ENCODE assay signal across 16 cellular contexts in the genomic region with DNA sequence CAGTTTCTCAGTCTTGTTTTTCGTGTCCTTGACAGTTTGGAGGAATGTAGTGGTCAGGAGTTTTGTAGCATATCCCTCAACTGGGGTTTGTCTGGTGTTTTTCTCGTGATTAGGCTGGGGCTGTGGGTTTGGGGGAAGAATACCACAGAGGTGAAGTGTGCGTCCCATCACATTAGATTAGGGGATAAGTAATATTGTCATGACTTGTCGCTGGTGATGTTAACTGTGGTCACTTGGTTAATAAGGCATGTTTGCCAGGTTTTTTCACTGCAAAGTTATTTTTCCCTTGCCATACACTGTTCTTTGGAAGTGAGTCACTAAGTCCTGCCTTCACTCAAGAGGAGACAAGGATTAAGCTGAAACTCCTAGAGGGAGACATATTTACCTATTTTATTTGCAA. TPM values are rescaled to one million over a fixed set of nuclear protein-coding genes. Genes with fewer than 3 reads are reported as not detected.
DNase-seq lines count a peak whose midpoint lies in the region; ATAC-seq and TF ChIP-seq lines count a peak whose summit lies in the region.
"Had no signal": no experiment of that assay in that cellular context is flagged by ENCODE, and none has a peak within 500 bp of the region (broad histone marks: within the 10 kb centered on the region; RNA-seq: fewer than 3 reads in every experiment).

No MANE protein-coding gene starts in this region.

- DNase-seq in activated CD8-positive, alpha-beta T cell treated with anti-CD3 and anti-CD28 coated beads for 36 hours, result no peak
- no peak for DNase-seq in activated CD8-positive, alpha-beta T cell treated with anti-CD3 and anti-CD28 coated beads, Interleukin-2, amount 10 ng/mL, durations not matched to agents 7 days and 5 days
- DNase-seq in astrocyte of the cerebellum (ENCODE audit: low read depth) (peak; percentile 60), hepatocyte (ENCODE audit: low spot score) (no peak), smooth muscle cell (lab: John Stamatoyannopoulos, UW; ENCODE audit: unreplicated experiment) (no peak), ascending aorta (ENCODE audit: low spot score in 2 of 2) (no peak), NCI-H748 treated with DMSO at 0.1 percent for 48 hours (lab: John Stamatoyannopoulos, UW) (no peak)
- DNase-seq: 8988T; activated B cell treated with CpG ODN at 0.5 μM for 24 hours; effector CD4-positive, alpha-beta T cell; left colon; NCI-H2171; RPMI8226 had no signal

- no peaks in the 10 kb centered on the region for H3K27me3 ChIP-seq in hepatocyte
- no peaks in the 10 kb centered on the region for H3K27me3 ChIP-seq in smooth muscle cell (ENCODE audit: low read depth)
- no peaks in the 10 kb centered on the region for H3K27me3 ChIP-seq in ascending aorta

- H3K9ac ChIP-seq in smooth muscle cell (ENCODE audit: low read depth), result peak overlapping the region; percentile 70

- H3K79me2 ChIP-seq in hepatocyte (peaks cover 95% of the 10 kb centered on the region), smooth muscle cell (ENCODE audit: low read depth) (peaks cover 80% of the 10 kb centered on the region)

- H3K9me3 ChIP-seq in hepatocyte (ENCODE audit: low read depth), result no peaks in the 10 kb centered on the region
- no peaks in the 10 kb centered on the region for H3K9me3 ChIP-seq in smooth muscle cell (replicated peaks; ENCODE audit: low read depth)
- no peaks in the 10 kb centered on the region for H3K9me3 ChIP-seq in ascending aorta

- peaks cover 9% of the 10 kb centered on the region for H3K9me3 Mint-ChIP-seq in activated CD8-positive, alpha-beta T cell treated with anti-CD3 and anti-CD28 coated beads for 36 hours
- H3K9me3 Mint-ChIP-seq in activated CD8-positive, alpha-beta T cell treated with anti-CD3 and anti-CD28 coated beads, Interleukin-2, amount 10 ng/mL, durations not matched to agents 7 days and 5 days (ENCODE audit: insufficient read depth), result no peaks in the 10 kb centered on the region

- POLR2A ChIA-PET in activated CD8-positive, alpha-beta T cell treated with anti-CD3 and anti-CD28 coated beads for 36 hours (lab: Charles Lee), result no interaction called here
- POLR2A ChIA-PET in activated CD8-positive, alpha-beta T cell treated with anti-CD3 and anti-CD28 coated beads, Interleukin-2, amount 10 ng/mL, durations not matched to agents 7 days and 5 days (lab: Charles Lee), result no interaction called here

- CTCF ChIA-PET in activated CD8-positive, alpha-beta T cell treated with anti-CD3 and anti-CD28 coated beads for 36 hours (lab: Charles Lee), result interaction anchor here (1.4 kb wide), 1 partner anchor 169 kb away, joined by 3 read pairs; no protein-coding TSS in a partner anchor
- CTCF ChIA-PET in activated CD8-positive, alpha-beta T cell treated with anti-CD3 and anti-CD28 coated beads, Interleukin-2, amount 10 ng/mL, durations not matched to agents 7 days and 5 days (lab: Charles Lee), result no interaction called here

- intact Hi-C loops in activated CD8-positive, alpha-beta T cell treated with anti-CD3 and anti-CD28 coated beads for 36 hours (cut with micrococcal nuclease), result no loop called here
- intact Hi-C loops in ascending aorta (cut with DNase I), result no loop called here

- H3K36me3 Mint-ChIP-seq in activated CD8-positive, alpha-beta T cell treated with anti-CD3 and anti-CD28 coated beads for 36 hours (ENCODE audit: low read depth), result peaks cover 52% of the 10 kb centered on the region
- peaks cover 70% of the 10 kb centered on the region for H3K36me3 Mint-ChIP-seq in activated CD8-positive, alpha-beta T cell treated with anti-CD3 and anti-CD28 coated beads, Interleukin-2, amount 10 ng/mL, durations not matched to agents 7 days and 5 days (ENCODE audit: low read depth)

- H3K36me3 ChIP-seq in hepatocyte (replicated peaks; ENCODE audit: insufficient read depth, low read depth) (peaks cover 3% of the 10 kb centered on the region), smooth muscle cell (ENCODE audit: low read depth) (peaks cover 6% of the 10 kb centered on the region), ascending aorta (peaks cover 9 to 13% of the 10 kb centered on the region in 2 donors)

- no peaks in the 10 kb centered on the region for H3K9me2 ChIP-seq in hepatocyte (replicated peaks; ENCODE audit: insufficient read depth)

- no peak overlapping the region for H2AFZ ChIP-seq in hepatocyte
- H2AFZ ChIP-seq in smooth muscle cell (ENCODE audit: low read depth), result no peak overlapping the region

- TF ChIP-seq CTCF in activated CD8-positive, alpha-beta T cell treated with anti-CD3 and anti-CD28 coated beads for 36 hours (IDR thresholded peaks at IDR 0.05), result no peak
- TF ChIP-seq CTCF in astrocyte of the cerebellum (IDR thresholded peaks at IDR 0.05; ENCODE audit: low read depth, low read length, missing control alignments), result no peak
- TF ChIP-seq CTCF in hepatocyte (IDR thresholded peaks at IDR 0.05; ENCODE audit: poor library complexity), result no peak
- no peak for TF ChIP-seq CTCF in smooth muscle cell (IDR thresholded peaks at IDR 0.05; ENCODE audit: borderline replicate concordance, insufficient read depth, poor library complexity, severe bottlenecking)
- no peak for TF ChIP-seq CTCF in ascending aorta (IDR thresholded peaks at IDR 0.05)

- no peak for ATAC-seq in activated CD8-positive, alpha-beta T cell treated with anti-CD3 and anti-CD28 coated beads for 36 hours
- no peak for ATAC-seq in activated CD8-positive, alpha-beta T cell treated with anti-CD3 and anti-CD28 coated beads, Interleukin-2, amount 10 ng/mL, durations not matched to agents 7 days and 5 days
- ATAC-seq in HG02763 (IDR thresholded peaks at IDR 0.05; ENCODE audit: unreplicated experiment), result no peak
- ATAC-seq: left colon had no signal

- H3K27ac ChIP-seq in hepatocyte (peak overlapping the region; percentile 67), smooth muscle cell (ENCODE audit: low read depth) (peak overlapping the region; percentile 94), ascending aorta (no peak overlapping the region)
- H3K27ac ChIP-seq: skin epidermis had no signal

- H3K4me1 ChIP-seq in hepatocyte (ENCODE audit: insufficient read depth) (peaks cover 4% of the 10 kb centered on the region), smooth muscle cell (ENCODE audit: low read depth) (peaks cover 7% of the 10 kb centered on the region), ascending aorta (no peaks in the 10 kb centered on the region)

- peaks cover 23% of the 10 kb centered on the region for H3F3A ChIP-seq in smooth muscle cell (ENCODE audit: low read depth)

- H3K4me3 Mint-ChIP-seq in activated CD8-positive, alpha-beta T cell treated with anti-CD3 and anti-CD28 coated beads for 36 hours, result no peak overlapping the region
- no peak overlapping the region for H3K4me3 Mint-ChIP-seq in activated CD8-positive, alpha-beta T cell treated with anti-CD3 and anti-CD28 coated beads, Interleukin-2, amount 10 ng/mL, durations not matched to agents 7 days and 5 days
- H3K4me3 Mint-ChIP-seq: activated B cell treated with CpG ODN at 0.5 μM for 24 hours; activated T-helper 1 cell treated with anti-CD3 and anti-CD28 coated beads, Interleukin-12 subunit alpha, Interleukin-12 subunit beta, Interleukin-2, Interleukin-4 antibody, amounts not matched to agents 30 ng/mL and 10 ng/mL and 1 ng/mL, durations not matched to agents 14 hours and 24 hours and 36 hours had no signal

- in situ Hi-C loops in astrocyte of the cerebellum (cut with HindIII; ENCODE audit: low sequenced_read_pairs), result no loop called here

- peaks cover 6% of the 10 kb centered on the region for H4K20me1 ChIP-seq in hepatocyte (ENCODE audit: insufficient read depth, poor library complexity, severe bottlenecking)
- H4K20me1 ChIP-seq in smooth muscle cell (ENCODE audit: low read depth), result peaks cover 80% of the 10 kb centered on the region

- WGBS in hepatocyte (ENCODE audit: low lambda C conversion rate, missing lambda C conversion rate), result 71% methylated on average over 4 of the region's 4 CpGs
- WGBS in smooth muscle cell (ENCODE audit: low lambda C conversion rate), result 7% methylated on average over 4 of the region's 4 CpGs

- H3K4me3 ChIP-seq in astrocyte of the cerebellum (ENCODE audit: low read depth, low read length) (no peak overlapping the region), hepatocyte (no peak overlapping the region), smooth muscle cell (no peak overlapping the region), ascending aorta (no peak overlapping the region)
- H3K4me3 ChIP-seq: skin epidermis had no signal

- no peaks in the 10 kb centered on the region for H3K27me3 Mint-ChIP-seq in activated CD8-positive, alpha-beta T cell treated with anti-CD3 and anti-CD28 coated beads for 36 hours
- H3K27me3 Mint-ChIP-seq in activated CD8-positive, alpha-beta T cell treated with anti-CD3 and anti-CD28 coated beads, Interleukin-2, amount 10 ng/mL, durations not matched to agents 7 days and 5 days (ENCODE audit: low read depth), result no peaks in the 10 kb centered on the region
- H3K27me3 Mint-ChIP-seq: activated B cell treated with CpG ODN at 0.5 μM for 24 hours had no signal

- peaks cover 51% of the 10 kb centered on the region for H3K4me1 Mint-ChIP-seq in activated CD8-positive, alpha-beta T cell treated with anti-CD3 and anti-CD28 coated beads for 36 hours (ENCODE audit: low read depth)
- peaks cover 26% of the 10 kb centered on the region for H3K4me1 Mint-ChIP-seq in activated CD8-positive, alpha-beta T cell treated with anti-CD3 and anti-CD28 coated beads, Interleukin-2, amount 10 ng/mL, durations not matched to agents 7 days and 5 days (ENCODE audit: low read depth)

- peak overlapping the region; percentile 23 for H3K27ac Mint-ChIP-seq in activated CD8-positive, alpha-beta T cell treated with anti-CD3 and anti-CD28 coated beads for 36 hours
- no peak overlapping the region for H3K27ac Mint-ChIP-seq in activated CD8-positive, alpha-beta T cell treated with anti-CD3 and anti-CD28 coated beads, Interleukin-2, amount 10 ng/mL, durations not matched to agents 7 days and 5 days
- H3K27ac Mint-ChIP-seq: activated B cell treated with CpG ODN at 0.5 μM for 24 hours; activated T-helper 1 cell treated with anti-CD3 and anti-CD28 coated beads, Interleukin-12 subunit alpha, Interleukin-12 subunit beta, Interleukin-2, Interleukin-4 antibody, amounts not matched to agents 30 ng/mL and 10 ng/mL and 1 ng/mL, durations not matched to agents 14 hours and 24 hours and 36 hours had no signal

- H3K4me2 ChIP-seq in hepatocyte (peak overlapping the region; percentile 58), smooth muscle cell (peak overlapping the region; percentile 62)

RNA-seq across cellular contexts. Expression of a gene that starts 39.1 kb away (rescaled TPM):
- 10 to 100 TPM; 79.4 to 81.2 TPM for total RNA-seq in activated CD8-positive, alpha-beta T cell treated with anti-CD3 and anti-CD28 coated beads for 36 hours
- 100 to 1,000 TPM in 1 of 2 experiments, 10 to 100 TPM in 1; 84.7 to 104 TPM for total RNA-seq in activated CD8-positive, alpha-beta T cell treated with anti-CD3 and anti-CD28 coated beads, Interleukin-2, amount 10 ng/mL, durations not matched to agents 7 days and 5 days
- total RNA-seq in hepatocyte (50.9 and 51.5 TPM in 2 replicates), smooth muscle cell (48.4 and 98.4 TPM in 2 replicates), ascending aorta (24.4 TPM)
- polyA plus RNA-seq in hepatocyte (25.6 and 26.5 TPM in 2 replicates), smooth muscle cell (20.6 and 22.1 TPM in 2 replicates)

Comparison
In these comparisons a context has a peak if more than half of its experiments do, and no peak if none do; other contexts are left out.
1. H3K27ac ChIP-seq: peak in hepatocyte (single experiment) and smooth muscle cell (single experiment); none in ascending aorta (0 of 2).